Comparison of ENCODE assay signal across 16 cellular contexts in genomic region chr4:102578270-102578669, GRCh38.
DNase-seq lines count a peak whose midpoint lies in the region; ATAC-seq and TF ChIP-seq lines count a peak whose summit lies in the region.
"Had no signal": no experiment of that assay in that cellular context is flagged by ENCODE, and none has a peak within 500 bp of the region (broad histone marks: within the 10 kb centered on the region; RNA-seq: fewer than 3 reads in every experiment).

No MANE protein-coding gene starts in this region.

- POLR2A ChIA-PET in naive thymus-derived CD4-positive, alpha-beta T cell (lab: Charles Lee), result interaction anchor here (0.8 kb wide), 1 partner anchor 11 kb away, joined by 3 read pairs; no protein-coding TSS in a partner anchor
- POLR2A ChIA-PET in MCF 10A (lab: Yijun Ruan, JAX), result interaction anchor here (0.7 to 2.0 kb wide), 2 partner anchors 77 to 632 kb away, joined by 3 to 8 read pairs; partner anchors contain the start of gene NFKB1

- no peaks in the 10 kb centered on the region for H3K23me2 ChIP-seq in H9 (ENCODE audit: insufficient read length, low read depth, low read length, poor library complexity, severe bottlenecking)

- H2AK5ac ChIP-seq in H9 (ENCODE audit: insufficient read length, low read length), result no peak overlapping the region

- no peaks in the 10 kb centered on the region; the same call in 1 of the 2 replicates for H3K79me2 ChIP-seq in H9 (ENCODE audit: insufficient read depth, low read length)

- ATAC-seq in activated naive CD4-positive, alpha-beta T cell treated with anti-CD3 and anti-CD28 coated beads, Interleukin-2, amount 50 U/mL, for 72 hours, result no peak
- ATAC-seq in naive thymus-derived CD4-positive, alpha-beta T cell, result no peak
- ATAC-seq in esophagus mucosa, result no peak
- ATAC-seq in GM18873 (IDR thresholded peaks at IDR 0.05; ENCODE audit: low FRiP score, unreplicated experiment), result no peak

- peaks cover 3% of the 10 kb centered on the region; the same call in 1 of the 2 replicates for H3K4me1 ChIP-seq in H9 (ENCODE audit: insufficient read depth, low read length)
- peaks cover 7 to 46% of the 10 kb centered on the region in 2 donors for H3K4me1 ChIP-seq in naive thymus-derived CD4-positive, alpha-beta T cell (ENCODE audit: control insufficient read depth in 2 of 2, insufficient read depth in 2 of 2, low read length in 2 of 2)

- H3K14ac ChIP-seq in H9 (ENCODE audit: insufficient read depth, low read length), result no peak overlapping the region

- no peak overlapping the region for H2BK15ac ChIP-seq in H9 (ENCODE audit: low read depth, low read length)

- H3K9me3 Mint-ChIP-seq in activated naive CD4-positive, alpha-beta T cell treated with anti-CD3 and anti-CD28 coated beads for 36 hours, result no peaks in the 10 kb centered on the region
- H3K9me3 Mint-ChIP-seq in activated naive CD4-positive, alpha-beta T cell treated with anti-CD3 and anti-CD28 coated beads, Interleukin-2, amount 50 U/mL, for 72 hours, result no peaks in the 10 kb centered on the region
- H3K9me3 Mint-ChIP-seq in H9, result no peaks in the 10 kb centered on the region
- H3K9me3 Mint-ChIP-seq in activated naive CD8-positive, alpha-beta T cell treated with anti-CD3 and anti-CD28 coated beads for 36 hours, result no peaks in the 10 kb centered on the region
- H3K9me3 Mint-ChIP-seq in naive thymus-derived CD4-positive, alpha-beta T cell, result peaks cover 0 to 2% (median 0%) of the 10 kb centered on the region in 11 donors
- H3K9me3 Mint-ChIP-seq in MCF 10A (ENCODE audit: unreplicated experiment), result no peaks in the 10 kb centered on the region
- H3K9me3 Mint-ChIP-seq: HFFc6 had no signal

- no peak overlapping the region for H2BK5ac ChIP-seq in H9 (ENCODE audit: insufficient read length, low read length)

- no peak overlapping the region for H4K91ac ChIP-seq in H9 (ENCODE audit: insufficient read length, low read depth, low read length)

- no peak overlapping the region for H3K4me3 ChIP-seq in naive thymus-derived CD4-positive, alpha-beta T cell (ENCODE audit: low read length)

- H2AFZ ChIP-seq in H9 (ENCODE audit: low read length), result no peak overlapping the region

- H2BK12ac ChIP-seq in H9 (ENCODE audit: insufficient read length, low read depth, low read length), result no peak overlapping the region

- H3K36me3 Mint-ChIP-seq in activated naive CD4-positive, alpha-beta T cell treated with anti-CD3 and anti-CD28 coated beads for 36 hours (ENCODE audit: low read depth), result peaks cover 50% of the 10 kb centered on the region
- peaks cover 25 to 31% of the 10 kb centered on the region in 2 donors for H3K36me3 Mint-ChIP-seq in activated naive CD4-positive, alpha-beta T cell treated with anti-CD3 and anti-CD28 coated beads, Interleukin-2, amount 50 U/mL, for 72 hours
- H3K36me3 Mint-ChIP-seq in H9 (ENCODE audit: insufficient read depth in 1 of 3, low read depth in 3 of 3) (no peaks in the 10 kb centered on the region), MCF 10A (ENCODE audit: insufficient read depth, unreplicated experiment) (peaks cover 55% of the 10 kb centered on the region)
- H3K36me3 Mint-ChIP-seq in activated naive CD8-positive, alpha-beta T cell treated with anti-CD3 and anti-CD28 coated beads for 36 hours, result peaks cover 70% of the 10 kb centered on the region
- H3K36me3 Mint-ChIP-seq in naive thymus-derived CD4-positive, alpha-beta T cell, result peaks cover 25 to 60% (median 43%) of the 10 kb centered on the region in 5 donors

- no peaks in the 10 kb centered on the region for H4K20me1 ChIP-seq in H9 (ENCODE audit: control insufficient read depth, insufficient read depth, insufficient read length)

- H3K4me2 ChIP-seq in H9 (ENCODE audit: insufficient read depth, insufficient read length, low read length), result peak overlapping the region; percentile 13

- H3K18ac ChIP-seq in H9 (ENCODE audit: insufficient read length, low read depth, low read length), result no peak overlapping the region

- no peak overlapping the region for H4K8ac ChIP-seq in H9 (replicated peaks; ENCODE audit: insufficient read length, low read depth, low read length)

- no peak overlapping the region for H3K4me3 Mint-ChIP-seq in activated naive CD4-positive, alpha-beta T cell treated with anti-CD3 and anti-CD28 coated beads for 36 hours
- H3K4me3 Mint-ChIP-seq in H9, result no peak overlapping the region
- H3K4me3 Mint-ChIP-seq in activated naive CD8-positive, alpha-beta T cell treated with anti-CD3 and anti-CD28 coated beads for 36 hours, result no peak overlapping the region
- H3K4me3 Mint-ChIP-seq in naive thymus-derived CD4-positive, alpha-beta T cell, result peak overlapping the region in 2 of 10 donors; percentile 14 to 16
- no peak overlapping the region for H3K4me3 Mint-ChIP-seq in MCF 10A (ENCODE audit: unreplicated experiment)
- H3K4me3 Mint-ChIP-seq: HFFc6 had no signal

- no peak for TF ChIP-seq CTCF in H9 (conservative IDR thresholded peaks at IDR 0.05)
- TF ChIP-seq CTCF in MCF 10A (IDR thresholded peaks at IDR 0.05; ENCODE audit: unreplicated experiment), result no peak

- intact Hi-C loops in activated naive CD4-positive, alpha-beta T cell treated with anti-CD3 and anti-CD28 coated beads for 36 hours (cut with micrococcal nuclease), result no loop called here
- intact Hi-C loops in naive thymus-derived CD4-positive, alpha-beta T cell (cut with micrococcal nuclease), result loop anchor here (1.0 to 5.0 kb wide), 3 partner anchors 12 to 47 kb away; no protein-coding TSS in a partner anchor
- intact Hi-C loops in MCF 10A (cut with micrococcal nuclease), result no loop called here

- no peak overlapping the region for H4K5ac ChIP-seq in H9 (ENCODE audit: insufficient read length, low read depth, low read length)

- no peak overlapping the region for H3K23ac ChIP-seq in H9 (ENCODE audit: insufficient read length, low read depth, low read length)

- CTCF ChIA-PET in activated naive CD4-positive, alpha-beta T cell treated with anti-CD3 and anti-CD28 coated beads for 36 hours (lab: Charles Lee), result interaction anchor here (1.1 to 2.2 kb wide), 5 partner anchors 15 to 48 kb away, joined by 4 to 11 read pairs (median 4); no protein-coding TSS in a partner anchor
- CTCF ChIA-PET in naive thymus-derived CD4-positive, alpha-beta T cell (lab: Charles Lee), result interaction anchor here (1.3 kb wide), 1 partner anchor 47 kb away, joined by 4 read pairs; no protein-coding TSS in a partner anchor
- CTCF ChIA-PET in MCF 10A (lab: Yijun Ruan, JAX), result interaction anchor here (0.6 to 1.1 kb wide), 6 partner anchors 19 to 513 kb away, joined by 3 read pairs; no protein-coding TSS in a partner anchor

- DNase-seq in activated naive CD4-positive, alpha-beta T cell treated with anti-CD3 and anti-CD28 coated beads for 36 hours, result no peak
- DNase-seq in activated naive CD4-positive, alpha-beta T cell treated with anti-CD3 and anti-CD28 coated beads, Interleukin-2, amount 50 U/mL, for 72 hours (ENCODE audit: low spot score in 2 of 2), result no peak
- DNase-seq in H9, result no peak
- DNase-seq in activated naive CD8-positive, alpha-beta T cell treated with anti-CD3 and anti-CD28 coated beads for 36 hours, result no peak
- no peak for DNase-seq in naive thymus-derived CD4-positive, alpha-beta T cell
- no peak for DNase-seq in MCF 10A (ENCODE audit: unreplicated experiment)
- DNase-seq: DMS79 treated with DMSO at 0.1 percent for 48 hours, GDM1, GOT3, HFFc6, NCI-H1930, NCI-H2171, NCI-H446 treated with DMSO at 0.1 percent for 48 hours, SHP77 treated with DMSO at 0.1 percent for 48 hours had no signal

- BruUV-seq in MCF 10A (replicated peaks; lab: Mats Ljungman, UMichigan), result no TSS peak

- H3K27ac Mint-ChIP-seq in activated naive CD4-positive, alpha-beta T cell treated with anti-CD3 and anti-CD28 coated beads for 36 hours, result peak overlapping the region; percentile 25
- H3K27ac Mint-ChIP-seq in activated naive CD4-positive, alpha-beta T cell treated with anti-CD3 and anti-CD28 coated beads, Interleukin-2, amount 50 U/mL, for 72 hours, result peak overlapping the region in 1 of 2 donors; percentile 0
- H3K27ac Mint-ChIP-seq in H9 (no peak overlapping the region), MCF 10A (ENCODE audit: low read depth, unreplicated experiment) (no peak overlapping the region)
- peak overlapping the region; percentile 74 for H3K27ac Mint-ChIP-seq in activated naive CD8-positive, alpha-beta T cell treated with anti-CD3 and anti-CD28 coated beads for 36 hours
- H3K27ac Mint-ChIP-seq in naive thymus-derived CD4-positive, alpha-beta T cell, result peak overlapping the region in 8 of 9 donors; percentile 29 to 75 (median 59)
- H3K27ac Mint-ChIP-seq: HFFc6 had no signal

- no peak overlapping the region for H2BK120ac ChIP-seq in H9 (ENCODE audit: low read depth, low read length, poor library complexity, severe bottlenecking)

- no peaks in the 10 kb centered on the region for H3K27me3 Mint-ChIP-seq in activated naive CD4-positive, alpha-beta T cell treated with anti-CD3 and anti-CD28 coated beads for 36 hours (ENCODE audit: low read depth)
- H3K27me3 Mint-ChIP-seq in H9 (ENCODE audit: low read depth), result no peaks in the 10 kb centered on the region
- H3K27me3 Mint-ChIP-seq in activated naive CD8-positive, alpha-beta T cell treated with anti-CD3 and anti-CD28 coated beads for 36 hours, result no peaks in the 10 kb centered on the region
- no peaks in the 10 kb centered on the region for H3K27me3 Mint-ChIP-seq in naive thymus-derived CD4-positive, alpha-beta T cell
- H3K27me3 Mint-ChIP-seq in MCF 10A (ENCODE audit: insufficient read depth, unreplicated experiment), result no peaks in the 10 kb centered on the region

- H2BK20ac ChIP-seq in H9 (ENCODE audit: low read depth, low read length, poor library complexity, severe bottlenecking), result no peak overlapping the region

- no peaks in the 10 kb centered on the region for H3K27me3 ChIP-seq in H9 (ENCODE audit: insufficient read depth, low read length)
- H3K27me3 ChIP-seq in naive thymus-derived CD4-positive, alpha-beta T cell (ENCODE audit: control insufficient read depth in 2 of 2, insufficient read depth in 2 of 2, low read length in 2 of 2), result no peaks in the 10 kb centered on the region

- peaks cover 66% of the 10 kb centered on the region for H3K4me1 Mint-ChIP-seq in activated naive CD4-positive, alpha-beta T cell treated with anti-CD3 and anti-CD28 coated beads for 36 hours (ENCODE audit: low read depth)
- peaks cover 10 to 19% of the 10 kb centered on the region in 2 experiments for H3K4me1 Mint-ChIP-seq in H9
- H3K4me1 Mint-ChIP-seq in activated naive CD8-positive, alpha-beta T cell treated with anti-CD3 and anti-CD28 coated beads for 36 hours, result peaks cover 74% of the 10 kb centered on the region
- peaks cover 35 to 83% (median 76%) of the 10 kb centered on the region in 7 donors for H3K4me1 Mint-ChIP-seq in naive thymus-derived CD4-positive, alpha-beta T cell
- peaks cover 22% of the 10 kb centered on the region for H3K4me1 Mint-ChIP-seq in MCF 10A (ENCODE audit: insufficient read depth, unreplicated experiment)

- no peak overlapping the region for H3T11ph ChIP-seq in H9 (ENCODE audit: low read length)

- WGBS in H9 (ENCODE audit: extremely low coverage, insufficient read length, low lambda C conversion rate), result no CpG with 5 or more reads among the region's 3 CpGs

- H3K9me3 ChIP-seq in H9 (ENCODE audit: control insufficient read depth, low read depth, low read length), result no peaks in the 10 kb centered on the region
- H3K9me3 ChIP-seq in naive thymus-derived CD4-positive, alpha-beta T cell (ENCODE audit: control insufficient read depth in 2 of 3, low read length in 3 of 3), result no peaks in the 10 kb centered on the region

- peaks cover 14 to 38% (median 21%) of the 10 kb centered on the region in 3 experiments for H3K36me3 ChIP-seq in naive thymus-derived CD4-positive, alpha-beta T cell (ENCODE audit: control insufficient read depth in 2 of 3, insufficient read depth in 3 of 3, low read length in 3 of 3)

- no peak overlapping the region for H3K4ac ChIP-seq in H9 (ENCODE audit: low read depth, low read length)

- H3K79me1 ChIP-seq in H9 (ENCODE audit: insufficient read depth, low read depth, low read length, poor library complexity, severe bottlenecking), result no peaks in the 10 kb centered on the region

- H3K27ac ChIP-seq in H9 (ENCODE audit: insufficient read length, low read depth, low read length), result no peak overlapping the region
- H3K27ac ChIP-seq in naive thymus-derived CD4-positive, alpha-beta T cell (ENCODE audit: low read depth, low read length), result no peak overlapping the region

- no peak overlapping the region for H3K9ac ChIP-seq in H9 (ENCODE audit: extremely low read depth, insufficient read length, low read length)

- no peak overlapping the region for H3K56ac ChIP-seq in H9 (ENCODE audit: insufficient read length, low read depth, low read length)

Comparison
In these comparisons a context has a peak if more than half of its experiments do, and no peak if none do; other contexts are left out.
1. H3K27ac Mint-ChIP-seq: peak in activated naive CD4-positive, alpha-beta T cell treated with anti-CD3 and anti-CD28 coated beads for 36 hours (single experiment), activated naive CD8-positive, alpha-beta T cell treated with anti-CD3 and anti-CD28 coated beads for 36 hours (single experiment) and naive thymus-derived CD4-positive, alpha-beta T cell (8 of 9); none in H9 (0 of 3) and MCF 10A (single experiment).
2. intact Hi-C loops: an anchor here in naive thymus-derived CD4-positive, alpha-beta T cell (1.0 to 5.0 kb wide); none called in activated naive CD4-positive, alpha-beta T cell treated with anti-CD3 and anti-CD28 coated beads for 36 hours and MCF 10A.